ENCODE assay signal across 19 cellular contexts in genomic region chr11:134041791-134042696, GRCh38. TPM values are rescaled to one million over a fixed set of nuclear protein-coding genes. Genes with fewer than 3 reads are reported as not detected.
DNase-seq lines count a peak whose midpoint lies in the region; ATAC-seq, FAIRE-seq and TF ChIP-seq lines count a peak whose summit lies in the region.
"Had no signal": no experiment of that assay in that cellular context is flagged by ENCODE, and none has a peak within 500 bp of the region (broad histone marks: within the 10 kb centered on the region; RNA-seq: fewer than 3 reads in every experiment).

No MANE protein-coding gene starts in this region.

- no peaks in the 10 kb centered on the region for H4K20me1 ChIP-seq in astrocyte (ENCODE audit: insufficient read depth, low read length)

- H3K4me3 Mint-ChIP-seq in astrocyte (ENCODE audit: unreplicated experiment) = no peak overlapping the region

- no peaks in the 10 kb centered on the region for H3K36me3 ChIP-seq in astrocyte (ENCODE audit: insufficient read depth, low read length)
- no peaks in the 10 kb centered on the region for H3K36me3 ChIP-seq in gastroesophageal sphincter
- H3K36me3 ChIP-seq in rectal smooth muscle tissue (ENCODE audit: control insufficient read depth, insufficient read depth, low read length) = no peaks in the 10 kb centered on the region
- H3K36me3 ChIP-seq in prostate gland = no peaks in the 10 kb centered on the region

- 70% methylated on average over 2 of the region's 30 CpGs; no CpG with 5 or more reads in 1 of the 2 donors for WGBS in gastroesophageal sphincter (ENCODE audit: low coverage in 1 of 2), 2 donors
- WGBS in prostate gland = 92% methylated on average over 30 of the region's 30 CpGs

- H3K4me1 Mint-ChIP-seq in astrocyte (ENCODE audit: low read depth, unreplicated experiment) = peaks cover 59% of the 10 kb centered on the region

- peak; percentile 92 for DNase-seq in AG10803 (ENCODE audit: low read depth)
- no peak for DNase-seq in astrocyte (ENCODE audit: low read depth)
- no peak for DNase-seq in activated naive CD4-positive, alpha-beta T cell treated with Interleukin-2 at 50 U/mL for 16 hours
- no peak for DNase-seq in prostate gland (ENCODE audit: low spot score)
- no peak for DNase-seq in hippocampal formation (lab: John Stamatoyannopoulos, UW)
- no peak for DNase-seq in DMS153 (lab: John Stamatoyannopoulos, UW)
- DNase-seq: anterior cingulate cortex; DMS 273 treated with DMSO at 0.1 percent for 48 hours; GDM1; left colon; mucosa of descending colon; NCI-H1417 treated with DMSO at 0.1 percent for 48 hours; NCI-H69; stimulated activated CD4-positive, alpha-beta T cell treated with anti-CD3 and anti-CD28 coated beads, Interleukin-4, amount 100 ng/mL, for 1 hour had no signal

- peaks cover 11% of the 10 kb centered on the region for H3K27me3 Mint-ChIP-seq in astrocyte (ENCODE audit: low read depth, unreplicated experiment)

- no peak overlapping the region for H3K27ac Mint-ChIP-seq in astrocyte (ENCODE audit: unreplicated experiment)

- no peak for FAIRE-seq in astrocyte (lab: Jason Lieb, UNC)
- FAIRE-seq: endometrium, GM12891 had no signal

- H3K27ac ChIP-seq in astrocyte (ENCODE audit: low read depth, low read length) (no peak overlapping the region), gastroesophageal sphincter (peak overlapping the region; percentile 25 to 95 (median 86)), rectal smooth muscle tissue (ENCODE audit: low read depth, low read length) (peak overlapping the region; percentile 87), prostate gland (no peak overlapping the region)

- TF ChIP-seq POLR2A in gastroesophageal sphincter (IDR thresholded peaks at IDR 0.05) (no peak), prostate gland (IDR thresholded peaks at IDR 0.05) (no peak)

- no peak for ATAC-seq in gastroesophageal sphincter
- ATAC-seq: HCT116, left colon, mucosa of descending colon had no signal

- no peaks in the 10 kb centered on the region for H3K9me3 Mint-ChIP-seq in astrocyte (ENCODE audit: unreplicated experiment)

- H3K27me3 ChIP-seq in astrocyte (ENCODE audit: insufficient read depth, low read length) (no peaks in the 10 kb centered on the region), gastroesophageal sphincter (no peaks in the 10 kb centered on the region), rectal smooth muscle tissue (ENCODE audit: control insufficient read depth, insufficient read depth, low read length) (no peaks in the 10 kb centered on the region), prostate gland (replicated peaks; ENCODE audit: insufficient read depth) (no peaks in the 10 kb centered on the region)

- TF ChIP-seq EP300 in gastroesophageal sphincter (IDR thresholded peaks at IDR 0.05) = no peak

- no peak overlapping the region for H2AFZ ChIP-seq in astrocyte (ENCODE audit: low read depth, low read length)

- H3K9ac ChIP-seq in astrocyte (ENCODE audit: low read length) (peak overlapping the region; percentile 18), rectal smooth muscle tissue (ENCODE audit: low read length) (no peak overlapping the region)

- no peaks in the 10 kb centered on the region for H3K79me2 ChIP-seq in astrocyte (ENCODE audit: insufficient read depth, low read length)

- TF ChIP-seq CTCF in AG10803 (conservative IDR thresholded peaks at IDR 0.05; ENCODE audit: low read length) (no peak), astrocyte (IDR thresholded peaks at IDR 0.05; ENCODE audit: insufficient read depth, low read depth, low read length) (no peak), gastroesophageal sphincter (IDR thresholded peaks at IDR 0.05) (no peak), prostate gland (IDR thresholded peaks at IDR 0.05) (no peak)

- no peaks in the 10 kb centered on the region for H3K36me3 Mint-ChIP-seq in astrocyte (ENCODE audit: low read depth, unreplicated experiment)

- H3K4me3 ChIP-seq in AG10803 (ENCODE audit: low read length) = no peak overlapping the region
- H3K4me3 ChIP-seq in astrocyte (ENCODE audit: insufficient read depth, low read depth, low read length) = no peak overlapping the region
- no peak overlapping the region for H3K4me3 ChIP-seq in gastroesophageal sphincter
- no peak overlapping the region for H3K4me3 ChIP-seq in rectal smooth muscle tissue (ENCODE audit: low read length)
- H3K4me3 ChIP-seq in prostate gland = no peak overlapping the region
- H3K4me3 ChIP-seq: mucosa of descending colon had no signal

- intact Hi-C loops in prostate gland (cut with DNase I) = no loop called here

- H3K9me3 ChIP-seq in astrocyte (ENCODE audit: insufficient read depth, low read depth, low read length) (no peaks in the 10 kb centered on the region), gastroesophageal sphincter (no peaks in the 10 kb centered on the region), prostate gland (no peaks in the 10 kb centered on the region)
- H3K9me3 ChIP-seq: mucosa of descending colon had no signal

- peak overlapping the region; percentile 36 for H3K4me2 ChIP-seq in astrocyte (ENCODE audit: low read length)

- peaks cover 21% of the 10 kb centered on the region for H3K4me1 ChIP-seq in astrocyte (ENCODE audit: insufficient read depth, low read length)
- H3K4me1 ChIP-seq in gastroesophageal sphincter = peaks cover 8 to 81% (median 58%) of the 10 kb centered on the region in 3 donors
- H3K4me1 ChIP-seq in rectal smooth muscle tissue (ENCODE audit: control insufficient read depth, insufficient read depth, low read length) = peaks cover 68% of the 10 kb centered on the region
- H3K4me1 ChIP-seq in prostate gland (replicated peaks) = no peaks in the 10 kb centered on the region

RNA-seq across cellular contexts. Expression of gene JAM3, which starts 26.8 kb away (rescaled TPM):
- 88.3 and 88.4 TPM in 2 replicates for total RNA-seq in astrocyte
- 100 to 1,000 TPM in 3 of 4 donors, 10 to 100 TPM in 1; 91.0 to 163 (median 104) TPM for total RNA-seq in gastroesophageal sphincter
- 100 to 1,000 TPM in 1 of 2 donors, 10 to 100 TPM in 1; 21.3 to 157 TPM for total RNA-seq in prostate gland

Comparison
In these comparisons a context has a peak if more than half of its experiments do, and no peak if none do; other contexts are left out.
1. H3K27ac ChIP-seq: peak in gastroesophageal sphincter (4 of 4) and rectal smooth muscle tissue (single experiment); none in astrocyte (single experiment) and prostate gland (0 of 2).